Comparison of ENCODE assay signal across 1 cellular context in the genomic region with DNA sequence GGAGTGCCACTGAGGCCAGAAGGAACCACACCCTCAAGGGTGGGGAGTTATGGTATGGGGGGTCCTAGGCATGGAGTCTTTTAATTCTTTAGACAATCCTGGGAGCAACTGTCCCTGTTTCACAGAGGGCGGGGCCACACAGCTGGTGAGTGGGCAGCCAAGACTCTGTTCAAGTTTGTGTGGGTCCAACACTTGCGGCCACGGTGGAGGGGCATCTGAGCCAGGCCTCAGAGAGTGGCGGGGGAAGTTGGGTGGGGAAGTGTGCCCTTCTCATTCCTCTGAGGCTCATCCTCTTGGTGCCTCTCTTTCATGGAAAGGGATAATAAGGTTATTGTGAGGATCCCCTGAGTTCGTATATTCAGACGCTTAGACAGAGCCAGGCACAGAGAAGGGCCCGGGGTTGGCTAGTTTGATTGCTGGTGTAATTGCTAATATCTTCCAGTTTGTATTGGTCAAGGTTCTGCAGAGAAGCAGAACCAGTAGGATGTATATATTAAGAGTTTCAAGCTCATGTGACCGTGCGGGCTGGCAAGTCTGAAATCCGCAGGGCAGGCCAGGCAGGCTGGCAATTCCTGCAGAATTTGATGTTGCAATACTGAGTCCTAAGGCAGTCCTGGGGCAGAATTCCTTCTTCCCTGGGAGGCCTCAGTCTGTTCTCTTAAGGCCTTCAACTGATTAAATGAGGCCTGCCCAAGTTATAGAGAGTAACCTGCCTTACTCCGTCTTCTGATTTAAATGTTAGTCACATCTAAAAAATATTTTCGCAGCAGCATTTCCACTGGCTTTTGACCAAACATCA.
TF ChIP-seq lines count a peak whose summit lies in the region.

No MANE protein-coding gene starts in this region.

TF ChIP-seq in IMR-90, 13 proteins besides CTCF, POLR2A, EP300 and RAD21:
- peak; percentile 57; the same call in 1 of the 2 replicates for TF ChIP-seq CEBPB (IDR thresholded peaks at IDR 0.05; ENCODE audit: low read depth, low read length)
- no peak for TF ChIP-seq MAFK (IDR thresholded peaks at IDR 0.05; ENCODE audit: low read depth, low read length)
